In genomic region chr20:34703573-34704176, GRCh38 we compare ENCODE assay signal across 1 cellular context.
TF ChIP-seq lines count a peak whose summit lies in the region.

No MANE protein-coding gene starts in this region.

TF ChIP-seq in H1, 55 proteins besides CTCF, POLR2A, EP300 and RAD21:
- no peak for TF ChIP-seq SRF (IDR thresholded peaks at IDR 0.05; ENCODE audit: low read depth, low read length)
- TF ChIP-seq CHD1 (IDR thresholded peaks at IDR 0.05; ENCODE audit: low read depth, low read length) = no peak
- TF ChIP-seq JUND (IDR thresholded peaks at IDR 0.05; ENCODE audit: low read length) = no peak
- no peak for TF ChIP-seq GTF2F1 (IDR thresholded peaks at IDR 0.05; ENCODE audit: borderline replicate concordance, low read depth, low read length)
- no peak for TF ChIP-seq CHD7 (IDR thresholded peaks at IDR 0.05; ENCODE audit: insufficient replicate concordance, low read length)
- 0 out of 2 replicates have a peak, but pooled peaks have one; percentile 1 for TF ChIP-seq RBBP5 (IDR thresholded peaks at IDR 0.05; ENCODE audit: borderline replicate concordance, low read depth, low read length)
- no peak for TF ChIP-seq YY1 (IDR thresholded peaks at IDR 0.05; ENCODE audit: low read depth, low read length)
- TF ChIP-seq USF2 (IDR thresholded peaks at IDR 0.05; ENCODE audit: low read length) = no peak
- no peak for TF ChIP-seq GABPA (IDR thresholded peaks at IDR 0.05; ENCODE audit: borderline replicate concordance, insufficient read depth, low read length)
- TF ChIP-seq CBX8 (IDR thresholded peaks at IDR 0.05; ENCODE audit: borderline replicate concordance, low read depth, low read length) = no peak
- no peak for TF ChIP-seq TAF7 (optimal IDR thresholded peaks at IDR 0.05; ENCODE audit: borderline replicate concordance, low read depth, low read length)
- TF ChIP-seq FOSL1 (IDR thresholded peaks at IDR 0.05; ENCODE audit: insufficient read depth, low read depth, low read length) = no peak
- no peak for TF ChIP-seq MAX (IDR thresholded peaks at IDR 0.05)
- TF ChIP-seq ZNF274 (IDR thresholded peaks at IDR 0.05; ENCODE audit: borderline replicate concordance, extremely low read depth, low read length) = no peak
- TF ChIP-seq NANOG (IDR thresholded peaks at IDR 0.05; ENCODE audit: insufficient read depth, low read depth, low read length, poor library complexity, severe bottlenecking) = no peak
- no peak for TF ChIP-seq MAFK (IDR thresholded peaks at IDR 0.05; ENCODE audit: low read depth, low read length)
- no peak for TF ChIP-seq CHD2 (IDR thresholded peaks at IDR 0.05; ENCODE audit: low read length)
- TF ChIP-seq CTBP2 (IDR thresholded peaks at IDR 0.05; ENCODE audit: borderline replicate concordance, insufficient read depth, insufficient read length, low read length) = no peak
- no peak for TF ChIP-seq PHF8 (conservative IDR thresholded peaks at IDR 0.05; ENCODE audit: low read depth, low read length)
- no peak for TF ChIP-seq KDM5A (IDR thresholded peaks at IDR 0.05; ENCODE audit: low read length)
- 0 out of 4 replicates have a peak, but pooled peaks of 1 of the 2 experiments have one; percentile 43 for TF ChIP-seq SIN3A (conservative IDR thresholded peaks at IDR 0.05 in 1 of 2, IDR thresholded peaks at IDR 0.05 in 1 of 2; ENCODE audit: low read depth in 1 of 2, low read length in 2 of 2)
- peak; percentile 73 for TF ChIP-seq KDM4A (IDR thresholded peaks at IDR 0.05; ENCODE audit: low read depth, low read length, severe bottlenecking)
- no peak for TF ChIP-seq SAP30 (IDR thresholded peaks at IDR 0.05; ENCODE audit: insufficient read depth, insufficient replicate concordance, low read length)
- TF ChIP-seq SIX5 (IDR thresholded peaks at IDR 0.05; ENCODE audit: low read depth, low read length) = no peak
- TF ChIP-seq HDAC2 (IDR thresholded peaks at IDR 0.05; ENCODE audit: borderline replicate concordance in 1 of 2, low read depth in 2 of 2, low read length in 2 of 2) = no peak
- TF ChIP-seq POU5F1 (IDR thresholded peaks at IDR 0.05; ENCODE audit: low read depth, low read length) = no peak
- TF ChIP-seq TCF12 (IDR thresholded peaks at IDR 0.05; ENCODE audit: low read depth, low read length) = no peak
- TF ChIP-seq TEAD4 (IDR thresholded peaks at IDR 0.05; ENCODE audit: low read depth, low read length) = no peak
- TF ChIP-seq TBP (IDR thresholded peaks at IDR 0.05; ENCODE audit: low read depth, low read length) = no peak
- no peak for TF ChIP-seq CBX5 (IDR thresholded peaks at IDR 0.05; ENCODE audit: low read depth, low read length)
- TF ChIP-seq TAF1 (IDR thresholded peaks at IDR 0.05; ENCODE audit: low read depth, low read length) = no peak
- no peak for TF ChIP-seq POLR2AphosphoS5 (IDR thresholded peaks at IDR 0.05; ENCODE audit: low read depth, low read length)
- TF ChIP-seq SP1 (IDR thresholded peaks at IDR 0.05; ENCODE audit: low read depth, low read length) = no peak
- TF ChIP-seq BCL11A (IDR thresholded peaks at IDR 0.05; ENCODE audit: low read depth in 2 of 2, low read length in 2 of 2) = no peak
- peak; percentile 8 for TF ChIP-seq EZH2 (IDR thresholded peaks at IDR 0.05; ENCODE audit: low read depth, low read length, severe bottlenecking)
- no peak for TF ChIP-seq BACH1 (IDR thresholded peaks at IDR 0.05; ENCODE audit: low read length)
- peak; percentile 45 for TF ChIP-seq ASH2L (IDR thresholded peaks at IDR 0.05; ENCODE audit: low read length)
- TF ChIP-seq HDAC6 (IDR thresholded peaks at IDR 0.05; ENCODE audit: low read depth, low read length) = no peak
- TF ChIP-seq RXRA (IDR thresholded peaks at IDR 0.05; ENCODE audit: insufficient read depth, low read depth, low read length) = no peak
- TF ChIP-seq SP4 (IDR thresholded peaks at IDR 0.05; ENCODE audit: low read length) = no peak
- TF ChIP-seq RNF2 (IDR thresholded peaks at IDR 0.05; ENCODE audit: borderline replicate concordance, low read depth, low read length, missing control alignments, poor library complexity, severe bottlenecking) = no peak
TF ChIP-seq in H1: peak in this region for 5.
